ENCODE assay signal across 27 cellular contexts in the genomic region with DNA sequence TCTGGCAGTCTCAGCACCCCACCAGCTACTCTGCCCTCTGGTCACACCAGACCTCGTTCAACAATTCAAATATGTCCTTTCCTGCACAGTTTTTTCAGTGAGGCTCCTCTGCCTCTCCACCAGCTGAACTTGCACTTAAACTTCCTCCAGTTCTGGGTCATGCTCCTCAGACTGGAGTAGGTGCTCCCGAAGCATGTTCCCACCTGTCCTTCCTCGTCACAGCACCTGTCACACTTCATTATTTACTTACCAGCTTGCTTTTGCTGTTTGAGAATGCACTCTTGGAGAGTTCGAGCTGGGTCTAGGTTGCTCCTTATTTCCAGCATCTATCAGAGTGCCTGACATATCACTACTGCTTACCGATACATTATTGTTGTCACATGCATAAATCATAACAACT.
"Had no signal": no experiment of that assay in that cellular context is flagged by ENCODE, and none has a peak within 500 bp of the region (broad histone marks: within the 10 kb centered on the region; RNA-seq: fewer than 3 reads in every experiment).

No MANE protein-coding gene starts in this region.

- H3K4me3 Mint-ChIP-seq: activated B cell treated with CpG ODN at 0.5 μM for 24 hours; activated CD4-positive, alpha-beta T cell treated with anti-CD3 and anti-CD28 coated beads for 36 hours; activated naive CD8-positive, alpha-beta T cell treated with anti-CD3 and anti-CD28 coated beads for 36 hours; activated T-cell treated with anti-CD3 and anti-CD28 coated beads, Interleukin-2, amount 50 U/mL, for 4 hours; central memory CD8-positive, alpha-beta T cell; memory B cell; nephron progenitor cell; stimulated activated naive CD8-positive, alpha-beta T cell treated with anti-CD3 and anti-CD28 coated beads, Interleukin-15, Interleukin-2, amounts not matched to agents 100 ng/mL and 50 ng/mL, for 24 hours; T-helper 1 cell treated with Interleukin-12 subunit alpha and Interleukin-12 subunit beta and Interleukin-4 antibody, amounts not matched to agents 30 μg/mL and 1 μg/mL, for 36 hours had no signal

- H3K36me3 ChIP-seq: esophagus muscularis mucosa, gastrocnemius medialis, heart right ventricle, pancreas, right atrium auricular region, spleen, suprapubic skin, tibial nerve had no signal

- DNase-seq: activated B cell treated with CpG ODN at 0.5 μM for 24 hours; activated CD4-positive, alpha-beta T cell treated with anti-CD3 and anti-CD28 coated beads for 36 hours; activated CD4-positive, alpha-beta T cell treated with anti-CD3 and anti-CD28 coated beads, Interleukin-2, amount 50 U/mL, for 48 hours; activated CD8-positive, alpha-beta memory T cell treated with anti-CD3 and anti-CD28 coated beads, Interleukin-2, amount 50 U/mL, for 48 hours; activated naive CD4-positive, alpha-beta T cell; activated naive CD8-positive, alpha-beta T cell treated with anti-CD3 and anti-CD28 coated beads for 36 hours; activated T-cell treated with anti-CD3 and anti-CD28 coated beads, Interleukin-2, amount 50 U/mL, for 4 hours; effector memory CD4-positive, alpha-beta T cell; gastrocnemius medialis; heart right ventricle; islet precursor cell; left cardiac atrium; nephron progenitor cell; pancreas; psoas muscle; spleen; stimulated activated CD4-positive, alpha-beta T cell treated with anti-CD3 and anti-CD28 coated beads, Interleukin-4, amount 100 ng/mL, for 24 hours; T1000 had no signal

- H3K4me1 Mint-ChIP-seq: activated CD4-positive, alpha-beta T cell treated with anti-CD3 and anti-CD28 coated beads for 36 hours; activated naive CD8-positive, alpha-beta T cell treated with anti-CD3 and anti-CD28 coated beads for 36 hours; central memory CD8-positive, alpha-beta T cell; memory B cell had no signal

- H3K9me3 Mint-ChIP-seq: activated B cell treated with CpG ODN at 0.5 μM for 24 hours; activated naive CD8-positive, alpha-beta T cell treated with anti-CD3 and anti-CD28 coated beads for 36 hours; activated T-cell treated with anti-CD3 and anti-CD28 coated beads, Interleukin-2, amount 50 U/mL, for 4 hours; activated T-helper 2 cell treated with anti-CD3 and anti-CD28 coated beads, Interferon-gamma antibody, Interleukin-2, Interleukin-4, amounts not matched to agents 10 μg/mL and 5 μg/mL and 100 μg/mL, durations not matched to agents 14 hours and 24 hours and 36 hours; central memory CD8-positive, alpha-beta T cell; memory B cell; nephron progenitor cell; stimulated activated naive CD8-positive, alpha-beta T cell treated with anti-CD3 and anti-CD28 coated beads, Interleukin-15, Interleukin-2, amounts not matched to agents 100 ng/mL and 50 ng/mL, for 24 hours; T-helper 1 cell treated with Interleukin-12 subunit alpha and Interleukin-12 subunit beta and Interleukin-4 antibody, amounts not matched to agents 30 μg/mL and 1 μg/mL, for 36 hours had no signal

- H3K4me3 ChIP-seq: esophagus muscularis mucosa, gastrocnemius medialis, heart right ventricle, pancreas, psoas muscle, right atrium auricular region, spleen, suprapubic skin, tibial nerve had no signal

- H3K27ac ChIP-seq: esophagus muscularis mucosa, gastrocnemius medialis, heart right ventricle, pancreas, psoas muscle, right atrium auricular region, spleen, suprapubic skin, tibial nerve had no signal

- H3K4me1 ChIP-seq: gastrocnemius medialis, heart right ventricle, pancreas, psoas muscle, right atrium auricular region, spleen, suprapubic skin had no signal

- H3K27me3 ChIP-seq: esophagus muscularis mucosa, gastrocnemius medialis, pancreas, right atrium auricular region, spleen, suprapubic skin, tibial nerve had no signal

- ATAC-seq: activated CD4-positive, alpha-beta T cell treated with anti-CD3 and anti-CD28 coated beads for 36 hours; activated T-cell treated with anti-CD3 and anti-CD28 coated beads, Interleukin-2, amount 50 U/mL, for 4 hours; gastrocnemius medialis; heart right ventricle; left cardiac atrium; pancreas; psoas muscle had no signal

- H3K27ac Mint-ChIP-seq: activated B cell treated with CpG ODN at 0.5 μM for 24 hours; activated CD4-positive, alpha-beta T cell treated with anti-CD3 and anti-CD28 coated beads for 36 hours; activated naive CD8-positive, alpha-beta T cell treated with anti-CD3 and anti-CD28 coated beads for 36 hours; activated T-helper 2 cell treated with anti-CD3 and anti-CD28 coated beads, Interferon-gamma antibody, Interleukin-2, Interleukin-4, amounts not matched to agents 10 μg/mL and 5 μg/mL and 100 μg/mL, durations not matched to agents 14 hours and 24 hours and 36 hours; memory B cell; nephron progenitor cell; stimulated activated naive CD8-positive, alpha-beta T cell treated with anti-CD3 and anti-CD28 coated beads, Interleukin-15, Interleukin-2, amounts not matched to agents 100 ng/mL and 50 ng/mL, for 24 hours; T-helper 1 cell treated with Interleukin-12 subunit alpha and Interleukin-12 subunit beta and Interleukin-4 antibody, amounts not matched to agents 30 μg/mL and 1 μg/mL, for 36 hours had no signal

- H3K9me3 ChIP-seq: esophagus muscularis mucosa, gastrocnemius medialis, heart right ventricle, pancreas, psoas muscle, right atrium auricular region, spleen, suprapubic skin, tibial nerve had no signal
